ENCODE assay signal across 8 cellular contexts in the genomic region with DNA sequence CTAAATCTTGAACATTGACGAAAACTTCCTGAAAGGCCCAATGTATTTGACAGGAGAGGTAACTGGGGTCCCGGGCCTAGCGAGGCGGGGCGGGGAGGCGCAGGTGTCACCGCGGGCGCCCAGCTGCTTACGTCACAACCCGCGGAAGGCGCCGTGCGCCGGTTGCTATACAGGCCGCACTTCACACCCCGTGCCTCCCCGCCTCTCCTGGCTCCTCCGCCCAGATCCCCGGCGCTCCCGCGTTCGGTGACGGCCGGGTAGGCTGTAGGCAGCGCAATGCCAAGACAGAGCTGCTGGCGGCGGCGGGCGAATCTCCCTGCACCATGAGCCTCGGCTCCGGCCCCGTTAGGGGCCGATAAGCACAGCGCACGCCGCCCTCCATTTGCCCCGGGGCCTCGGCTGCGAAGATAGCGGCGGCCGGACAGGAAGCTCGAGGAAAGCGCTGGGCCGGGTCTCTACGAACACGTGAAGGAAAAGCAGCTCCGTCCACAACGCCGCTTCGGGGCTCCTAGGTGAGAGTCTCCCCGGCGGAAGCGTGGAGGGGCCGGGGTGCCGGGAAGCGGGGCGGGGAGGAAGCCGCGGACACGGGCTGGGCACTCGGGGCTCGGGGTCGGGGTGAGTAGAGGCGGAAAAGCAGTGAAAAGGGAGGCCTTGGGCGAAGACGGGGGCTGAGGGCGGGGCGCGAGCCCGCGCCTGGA. TPM values are rescaled to one million over a fixed set of nuclear protein-coding genes. Genes with fewer than 3 reads are reported as not detected.
DNase-seq lines count a peak whose midpoint lies in the region; ATAC-seq and TF ChIP-seq lines count a peak whose summit lies in the region.

A gene with protein sequence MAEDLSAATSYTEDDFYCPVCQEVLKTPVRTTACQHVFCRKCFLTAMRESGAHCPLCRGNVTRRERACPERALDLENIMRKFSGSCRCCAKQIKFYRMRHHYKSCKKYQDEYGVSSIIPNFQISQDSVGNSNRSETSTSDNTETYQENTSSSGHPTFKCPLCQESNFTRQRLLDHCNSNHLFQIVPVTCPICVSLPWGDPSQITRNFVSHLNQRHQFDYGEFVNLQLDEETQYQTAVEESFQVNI (plus strand): TSS at position 151 of the 698 bp plus-strand sequence. CDS start 903 bp downstream, outside the sequence.

- H3K27ac ChIP-seq in ACC112 (ENCODE audit: low read depth, low read length) (peak within 1 kb of the TSS; percentile 91), WERI-Rb-1 (peak within 1 kb of the TSS; percentile 98), breast epithelium (peak within 1 kb of the TSS; percentile 98 to 100)

- DNase-seq in NCI-H2196 treated with DMSO at 0.1 percent for 48 hours (lab: John Stamatoyannopoulos, UW; ENCODE audit: unreplicated experiment) (peak; percentile 83), WERI-Rb-1 (peak; percentile 88), breast epithelium (ENCODE audit: low spot score in 2 of 2) (peak; percentile 84 to 85), iPS-NIHi7 (ENCODE audit: extremely low spot score) (peak; percentile 91), smooth muscle cell of the brain vasculature (ENCODE audit: low read depth, low spot score) (peak; percentile 32)

- no peak for TF ChIP-seq POLR2A in breast epithelium (IDR thresholded peaks at IDR 0.05)

- TF ChIP-seq CTCF in WERI-Rb-1 (IDR thresholded peaks at IDR 0.05; ENCODE audit: low read depth, low read length), result no peak
- peak in 2 of 3 donors; percentile 13 to 26 for TF ChIP-seq CTCF in breast epithelium (IDR thresholded peaks at IDR 0.05)

- no peaks in the 10 kb centered on the region for H3K27me3 ChIP-seq in ACC112 (ENCODE audit: insufficient read depth, low read length)
- H3K27me3 ChIP-seq in WERI-Rb-1 (ENCODE audit: insufficient read depth, low read depth, severe bottlenecking), result no peaks in the 10 kb centered on the region
- H3K27me3 ChIP-seq in breast epithelium, result no peaks in the 10 kb centered on the region

- H3K36me3 ChIP-seq in ACC112 (ENCODE audit: insufficient read depth, low read length), result 0 out of 2 replicates have a peak, but pooled peaks cover 4% of the 10 kb centered on the region
- H3K36me3 ChIP-seq in WERI-Rb-1, result peaks cover 40% of the 10 kb centered on the region
- H3K36me3 ChIP-seq in breast epithelium, result no peaks in the 10 kb centered on the region

- peaks cover 18% of the 10 kb centered on the region for H3K4me1 ChIP-seq in ACC112 (ENCODE audit: control insufficient read depth, insufficient read depth, low read length, unreplicated experiment)
- no peaks in the 10 kb centered on the region for H3K4me1 ChIP-seq in breast epithelium

- ATAC-seq in GM18873 (IDR thresholded peaks at IDR 0.05; ENCODE audit: low FRiP score, unreplicated experiment), result peak; percentile 58
- ATAC-seq in HG03135 (IDR thresholded peaks at IDR 0.05; ENCODE audit: unreplicated experiment), result peak; percentile 54

- peak within 1 kb of the TSS; percentile 78 for H3K4me3 ChIP-seq in ACC112 (ENCODE audit: low read depth, low read length)
- peak within 1 kb of the TSS; percentile 80 for H3K4me3 ChIP-seq in WERI-Rb-1 (ENCODE audit: low read depth, low read length)
- peak within 1 kb of the TSS; percentile 87 to 92 (median 91) for H3K4me3 ChIP-seq in breast epithelium

- H3K9me3 ChIP-seq in WERI-Rb-1 (ENCODE audit: severe bottlenecking) (no peaks in the 10 kb centered on the region), breast epithelium (no peaks in the 10 kb centered on the region)

- intact Hi-C loops in breast epithelium (cut with DNase I; ENCODE audit: low total_unique reads), result no loop called here

- H3K79me2 ChIP-seq in ACC112 (ENCODE audit: control insufficient read depth, insufficient read depth, low read length, unreplicated experiment), result peaks cover 43% of the 10 kb centered on the region

- peak within 1 kb of the TSS; percentile 84 for H2AFZ ChIP-seq in ACC112 (ENCODE audit: low read length, unreplicated experiment)

RNA-seq across cellular contexts. Expression of the gene that starts here (rescaled TPM):
- total RNA-seq in breast epithelium, result 10 to 100 TPM; 14.1 to 20.8 (median 20.0) TPM

Comparison
In these comparisons a context has a peak if more than half of its experiments do, and no peak if none do; other contexts are left out.
1. Peak in every context shown above with its lines: DNase-seq, ATAC-seq, H3K4me3 ChIP-seq and H3K27ac ChIP-seq.
2. DNase-seq: peak in every context shown above with its lines; median percentile 91 in iPS-NIHi7; 88 in WERI-Rb-1; 84 in breast epithelium; 83 in NCI-H2196 treated with DMSO at 0.1 percent for 48 hours; 32 in smooth muscle cell of the brain vasculature.